In the genomic region with DNA sequence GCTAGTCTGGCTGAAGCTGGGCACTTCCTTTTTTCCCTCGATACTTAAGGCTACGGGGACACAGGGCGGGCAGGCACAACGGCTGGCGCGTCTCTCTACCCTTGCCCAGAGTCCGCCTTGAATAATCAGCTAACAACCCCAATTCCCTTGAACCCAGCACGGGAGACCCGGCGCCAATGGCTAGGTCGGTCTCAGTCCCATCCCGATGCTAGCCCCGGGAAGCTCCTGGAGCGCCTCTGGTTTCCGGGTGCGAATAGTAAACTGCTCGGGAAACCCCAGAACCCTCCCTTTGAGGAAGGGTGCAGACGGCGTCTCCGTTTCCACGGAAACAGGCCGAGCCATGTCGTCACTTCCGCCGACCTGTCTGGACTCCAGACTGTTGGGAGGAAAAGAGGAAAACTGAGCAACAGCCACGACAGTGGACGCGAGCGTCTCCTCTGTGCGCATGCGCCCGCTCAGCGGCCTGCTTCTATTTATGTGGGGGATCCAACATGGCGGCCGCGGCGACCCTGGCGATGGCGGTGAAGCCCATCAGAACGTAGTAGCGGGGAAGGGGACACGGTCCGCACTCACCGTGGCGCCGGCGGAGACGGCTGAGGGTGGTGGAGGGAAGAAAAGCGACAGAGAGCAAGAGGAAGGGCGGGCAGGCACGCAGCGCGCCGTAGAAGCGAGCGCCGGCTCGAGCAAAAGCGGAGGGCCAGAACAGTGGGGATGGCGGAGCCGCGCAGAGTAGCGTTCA, we compare ENCODE assay signal across 8 cellular contexts. TPM values are rescaled to one million over a fixed set of nuclear protein-coding genes. Genes with fewer than 3 reads are reported as not detected.
DNase-seq lines count a peak whose midpoint lies in the region; ATAC-seq and TF ChIP-seq lines count a peak whose summit lies in the region.

A gene (plus strand): TSS at position 464 of the 739 bp plus-strand sequence. CDS start 248 bp downstream, at position 712.

- peak; percentile 97 for ATAC-seq in GM18907 (IDR thresholded peaks at IDR 0.05; ENCODE audit: unreplicated experiment)
- ATAC-seq in HG03159 (IDR thresholded peaks at IDR 0.05; ENCODE audit: unreplicated experiment), result peak; percentile 90

- peak within 1 kb of the TSS; percentile 91 to 99 (median 96) for H3K27ac Mint-ChIP-seq in immature natural killer cell

- H3K36me3 Mint-ChIP-seq in immature natural killer cell, result peaks cover 0 to 3% (median 0%) of the 10 kb centered on the region in 3 donors

- peaks cover 22 to 34% of the 10 kb centered on the region in 2 donors for H3K4me1 Mint-ChIP-seq in immature natural killer cell

- CTCF ChIA-PET in AG04449 (lab: Yijun Ruan, JAX), result interaction anchor here (2.9 kb wide), 1 partner anchor 11 kb away, joined by 9 read pairs; no protein-coding TSS in a partner anchor

- no peak for TF ChIP-seq CTCF in AG04449 (IDR thresholded peaks at IDR 0.05; ENCODE audit: insufficient read depth, low read length, missing control alignments)
- no peak for TF ChIP-seq CTCF in WI38 (IDR thresholded peaks at IDR 0.05; ENCODE audit: low read depth, low read length)
- no peak for TF ChIP-seq CTCF in cardiac fibroblast (IDR thresholded peaks at IDR 0.05; ENCODE audit: low read depth, low read length)

- POLR2A ChIA-PET in AG04449 (lab: Yijun Ruan, JAX), result no interaction called here

- H3K27me3 Mint-ChIP-seq in immature natural killer cell (ENCODE audit: low read depth in 3 of 3), result peaks cover 5 to 9% (median 9%) of the 10 kb centered on the region in 3 donors

- H3K4me3 ChIP-seq in AG04449 (ENCODE audit: low read depth, low read length) (peak within 1 kb of the TSS; percentile 97), WI38 (ENCODE audit: low read depth, low read length) (peak within 1 kb of the TSS; percentile 88), cardiac fibroblast (replicated peaks in 1 of 2; ENCODE audit: low read depth in 2 of 2, low read length in 2 of 2) (peak within 1 kb of the TSS; percentile 97 to 100)

- H3K4me3 Mint-ChIP-seq in immature natural killer cell, result peak within 1 kb of the TSS; percentile 95 to 100 (median 98)

- no peaks in the 10 kb centered on the region for H3K9me3 Mint-ChIP-seq in immature natural killer cell

- DNase-seq in AG04449 (ENCODE audit: low read depth, low spot score) (peak; percentile 78), NCI-H2227 treated with DMSO at 0.1 percent for 48 hours (lab: John Stamatoyannopoulos, UW) (peak; percentile 92), cardiac fibroblast (ENCODE audit: low read depth in 2 of 2) (peak; percentile 98), immature natural killer cell (peak; percentile 85 to 86 (median 85)), smooth muscle cell of the brain vasculature (ENCODE audit: low read depth, low spot score) (peak; percentile 91)

RNA-seq across cellular contexts. Expression of the gene that starts here (rescaled TPM):
- polyA plus RNA-seq in immature natural killer cell, result 1 to 10 TPM in 1 of 3 donors, under 1 TPM in 2; 0.67 to 1.9 (median 0.91) TPM

Comparison
In these comparisons a context has a peak if more than half of its experiments do, and no peak if none do; other contexts are left out.
1. Peak in every context shown above with its lines: DNase-seq, ATAC-seq and H3K4me3 ChIP-seq.